ENCODE assay signal across 5 cellular contexts in genomic region chr16:70118354-70118753, GRCh38. TPM values are rescaled to one million over a fixed set of nuclear protein-coding genes. Genes with fewer than 3 reads are reported as not detected.
"Had no signal": no experiment of that assay in that cellular context is flagged by ENCODE, and none has a peak within 500 bp of the region (broad histone marks: within the 10 kb centered on the region; RNA-seq: fewer than 3 reads in every experiment).

No MANE protein-coding gene starts in this region.

RNA-seq across cellular contexts. Expression of gene CLEC18C, which starts 55.2 kb away (rescaled TPM):
- total RNA-seq: activated CD4-positive, alpha-beta memory T cell treated with anti-CD3 and anti-CD28 coated beads for 36 hours; mesothelial cell of epicardium; SJSA1; subcutaneous adipose tissue; upper lobe of right lung had no signal
